ENCODE assay signal across 11 cellular contexts in the genomic region with DNA sequence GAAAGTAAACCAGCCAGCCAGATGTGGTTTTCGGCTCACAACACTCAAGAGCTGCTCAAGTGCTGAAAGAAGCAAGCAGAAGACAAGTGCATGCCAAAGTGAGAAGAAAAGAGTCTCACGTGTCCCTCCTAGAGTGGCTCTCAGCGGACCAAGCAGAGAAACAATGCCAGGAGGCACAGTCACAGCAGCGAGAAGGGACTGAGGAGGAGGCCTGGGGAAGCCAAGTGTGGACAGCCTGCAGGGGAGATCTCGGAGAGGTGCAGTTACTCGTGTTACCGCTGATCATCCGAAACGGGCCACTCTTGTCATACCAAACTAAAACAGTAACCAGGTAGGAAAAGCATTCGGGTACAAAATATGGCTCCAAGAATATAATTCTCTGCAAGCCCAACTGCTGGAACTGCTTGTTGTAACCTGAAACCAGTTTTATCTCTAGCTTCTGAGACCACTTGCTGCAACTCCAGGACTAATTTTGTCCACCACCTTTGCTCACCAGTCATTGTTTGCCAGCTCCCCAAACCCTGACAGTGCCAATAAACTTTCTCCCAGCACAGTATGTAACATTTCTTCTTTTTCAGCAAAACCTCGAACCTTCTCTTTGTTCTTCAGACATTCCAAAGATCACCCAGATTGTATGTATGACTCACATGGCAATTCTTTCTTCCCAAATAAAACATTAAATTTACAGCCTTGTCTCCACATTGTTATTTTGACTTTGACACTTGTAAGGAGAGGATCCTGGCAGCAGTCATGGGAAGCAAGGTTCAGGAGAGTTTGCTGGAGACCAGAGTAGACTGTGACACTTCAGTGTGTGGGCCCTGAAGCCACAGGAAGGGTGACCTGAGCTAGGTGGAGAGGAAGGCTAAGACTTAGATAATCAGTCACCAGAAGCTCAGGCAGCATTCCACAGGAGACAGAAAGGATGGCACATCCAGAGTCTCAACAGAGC. TPM values are rescaled to one million over a fixed set of nuclear protein-coding genes. Genes with fewer than 3 reads are reported as not detected.
DNase-seq lines count a peak whose midpoint lies in the region; ATAC-seq and TF ChIP-seq lines count a peak whose summit lies in the region.
"Had no signal": no experiment of that assay in that cellular context is flagged by ENCODE, and none has a peak within 500 bp of the region (broad histone marks: within the 10 kb centered on the region; RNA-seq: fewer than 3 reads in every experiment).

No MANE protein-coding gene starts in this region.

- H2AFZ ChIP-seq in IMR-90 (replicated peaks; ENCODE audit: low read length, poor library complexity), result no peak overlapping the region

- intact Hi-C loops in IMR-90 (cut with micrococcal nuclease) (no loop called here), colonic mucosa (cut with DNase I) (no loop called here)

- no peaks in the 10 kb centered on the region for H3K79me2 ChIP-seq in mesendoderm (ENCODE audit: control insufficient read depth, insufficient read depth, low read length)

- H3K4me2 ChIP-seq in IMR-90 (ENCODE audit: low read depth, low read length) (peak overlapping the region; percentile 41; the same call in 1 of the 2 replicates), mesendoderm (ENCODE audit: low read length) (no peak overlapping the region)

- H3K79me1 ChIP-seq in IMR-90 (ENCODE audit: low read depth in 1 of 2, low read length in 2 of 2) (peaks cover 8 to 44% of the 10 kb centered on the region in 2 experiments), mesendoderm (ENCODE audit: low read length) (no peaks in the 10 kb centered on the region)

- H4K8ac ChIP-seq in IMR-90 (ENCODE audit: low read depth in 2 of 2, low read length in 2 of 2), result no peak overlapping the region
- H4K8ac ChIP-seq in mesendoderm (ENCODE audit: low read depth, low read length), result no peak overlapping the region

- no peak overlapping the region for H3K4me3 ChIP-seq in BJ (ENCODE audit: low read depth, low read length)
- H3K4me3 ChIP-seq in IMR-90 (ENCODE audit: insufficient read depth, low read depth, low read length), result no peak overlapping the region
- H3K4me3 ChIP-seq in colonic mucosa, result no peak overlapping the region
- no peak overlapping the region for H3K4me3 ChIP-seq in mesendoderm (ENCODE audit: low read length)

- H3K9me3 ChIP-seq in IMR-90 (ENCODE audit: control insufficient read depth, insufficient read depth, low read length), result no peaks in the 10 kb centered on the region
- no peaks in the 10 kb centered on the region for H3K9me3 ChIP-seq in colonic mucosa

- H3K27me3 ChIP-seq in BJ (ENCODE audit: control insufficient read depth, insufficient read depth, low read length), result no peaks in the 10 kb centered on the region
- no peaks in the 10 kb centered on the region for H3K27me3 ChIP-seq in IMR-90 (ENCODE audit: control insufficient read depth, insufficient read depth, low read length)
- no peaks in the 10 kb centered on the region for H3K27me3 ChIP-seq in colonic mucosa
- no peaks in the 10 kb centered on the region for H3K27me3 ChIP-seq in mesendoderm (ENCODE audit: insufficient read depth, low read length, poor library complexity)

- 71% methylated on average over 1 of the region's 11 CpGs; no CpG with 5 or more reads in 1 of the 2 experiments for WGBS in IMR-90 (ENCODE audit: extremely low coverage in 2 of 2, insufficient read length in 1 of 2), 2 experiments
- no CpG with 5 or more reads among the region's 11 CpGs for WGBS in mesendoderm (ENCODE audit: extremely low coverage, insufficient coverage, low lambda C conversion rate)

- H3K27ac ChIP-seq in IMR-90 (ENCODE audit: insufficient read depth, low read length), result no peak overlapping the region
- peak overlapping the region; percentile 3 for H3K27ac ChIP-seq in colonic mucosa
- H3K27ac ChIP-seq in mesendoderm (ENCODE audit: low read depth, low read length), result no peak overlapping the region
- H3K27ac ChIP-seq: epithelial cell of prostate had no signal

- H3K9ac ChIP-seq in IMR-90 (ENCODE audit: low read depth, low read length) (no peak overlapping the region), colonic mucosa (ENCODE audit: low read depth in 2 of 2, low read length in 2 of 2) (no peak overlapping the region), mesendoderm (ENCODE audit: low read length) (no peak overlapping the region)

- POLR2A ChIA-PET in BJ (lab: Charles Lee) (interaction anchor here (0.6 kb wide), 1 partner anchor 862 kb away, joined by 4 read pairs; no protein-coding TSS in a partner anchor), IMR-90 (lab: Charles Lee; ENCODE audit: unreplicated experiment) (no interaction called here)

- dilution Hi-C loops in IMR-90 (cut with HindIII; ENCODE audit: low sequenced_read_pairs, unreplicated experiment), result no loop called here

- no peak for TF ChIP-seq CTCF in BJ (IDR thresholded peaks at IDR 0.05; ENCODE audit: insufficient read depth, low read depth, low read length)
- TF ChIP-seq CTCF in IMR-90 (conservative IDR thresholded peaks at IDR 0.05; ENCODE audit: low read depth, low read length), result no peak
- TF ChIP-seq CTCF in colonic mucosa (IDR thresholded peaks at IDR 0.05), result no peak

- no peak overlapping the region for H2BK120ac ChIP-seq in IMR-90 (ENCODE audit: low read depth, low read length)
- H2BK120ac ChIP-seq in mesendoderm (ENCODE audit: low read depth, low read length), result no peak overlapping the region

- no peak overlapping the region for H2BK20ac ChIP-seq in IMR-90 (ENCODE audit: low read depth, low read length)

- TF ChIP-seq POLR2A in IMR-90 (IDR thresholded peaks at IDR 0.05; ENCODE audit: low read depth, low read length), result no peak

- H2AK9ac ChIP-seq in IMR-90 (replicated peaks; ENCODE audit: low read depth, low read length, poor library complexity), result no peak overlapping the region

- BruUV-seq in IMR-90 (replicated peaks; lab: Mats Ljungman, UMichigan), result TSS peak; percentile 26

- H3K56ac ChIP-seq in IMR-90 (ENCODE audit: extremely low read depth, insufficient read depth, low read length) (no peak overlapping the region), mesendoderm (ENCODE audit: low read length) (peak overlapping the region; percentile 17)

- no peak for TF ChIP-seq RAD21 in IMR-90 (IDR thresholded peaks at IDR 0.05; ENCODE audit: low read length)

- H4K91ac ChIP-seq in IMR-90 (ENCODE audit: insufficient read depth, low read depth, low read length), result no peak overlapping the region

- H4K5ac ChIP-seq in IMR-90 (ENCODE audit: low read depth, low read length) (no peak overlapping the region), mesendoderm (ENCODE audit: low read length) (no peak overlapping the region)

- peaks cover 15% of the 10 kb centered on the region for H3K4me1 ChIP-seq in IMR-90 (ENCODE audit: control insufficient read depth, insufficient read depth, low read length)
- H3K4me1 ChIP-seq in colonic mucosa, result peaks cover 5% of the 10 kb centered on the region
- H3K4me1 ChIP-seq in mesendoderm (ENCODE audit: control insufficient read depth, low read depth, low read length), result peaks cover 6% of the 10 kb centered on the region

- in situ Hi-C loops in IMR-90 (cut with MboI; ENCODE audit: low sequenced_read_pairs), result no loop called here

- ATAC-seq in IMR-90 (ENCODE audit: low read depth), result peak; percentile 40
- no peak for ATAC-seq in HG02588 (IDR thresholded peaks at IDR 0.05; ENCODE audit: unreplicated experiment)
- ATAC-seq in HG03571 (IDR thresholded peaks at IDR 0.05; ENCODE audit: unreplicated experiment), result no peak
- ATAC-seq: natural killer cell had no signal

- H3K14ac ChIP-seq in IMR-90 (replicated peaks; ENCODE audit: low read depth, low read length), result no peak overlapping the region

- no peak overlapping the region for H3K18ac ChIP-seq in IMR-90 (ENCODE audit: low read depth, low read length)
- no peak overlapping the region for H3K18ac ChIP-seq in mesendoderm (ENCODE audit: low read length)

- CTCF ChIA-PET in BJ (lab: Yijun Ruan, JAX), result no interaction called here
- CTCF ChIA-PET in IMR-90 (lab: Yijun Ruan, JAX), result no interaction called here

- H3K36me3 ChIP-seq in BJ (ENCODE audit: control insufficient read depth, insufficient read depth, low read length) (0 out of 2 replicates have a peak, but pooled peaks cover 2% of the 10 kb centered on the region), IMR-90 (ENCODE audit: control insufficient read depth, insufficient read depth, low read length) (no peaks in the 10 kb centered on the region; the same call in 1 of the 2 replicates), colonic mucosa (no peaks in the 10 kb centered on the region), mesendoderm (ENCODE audit: control insufficient read depth, insufficient read depth, low read length) (no peaks in the 10 kb centered on the region)

- H2BK15ac ChIP-seq in IMR-90 (ENCODE audit: low read depth, low read length) (no peak overlapping the region), mesendoderm (replicated peaks; ENCODE audit: low read depth) (no peak overlapping the region)

- H2AK5ac ChIP-seq in IMR-90 (ENCODE audit: low read depth, low read length) (no peak overlapping the region), mesendoderm (ENCODE audit: low read length) (no peak overlapping the region)

- peaks cover 10% of the 10 kb centered on the region; the same call in 1 of the 2 replicates for H3K9me1 ChIP-seq in IMR-90 (ENCODE audit: insufficient read depth, low read length)

- H3K23ac ChIP-seq in IMR-90 (ENCODE audit: low read depth, low read length) (no peak overlapping the region), mesendoderm (ENCODE audit: low read length) (no peak overlapping the region)

- H4K20me1 ChIP-seq in IMR-90 (ENCODE audit: insufficient read depth, low read length), result peaks cover 23% of the 10 kb centered on the region

- DNase-seq in BJ (ENCODE audit: low read depth) (peak; percentile 19), IMR-90 (peak; percentile 38), colonic mucosa (no peak), mesendoderm (peak; percentile 54), KG1 (lab: John Stamatoyannopoulos, UW) (no peak), medulla oblongata (ENCODE audit: extremely low spot score) (no peak)
- DNase-seq: natural killer cell, SHP77 had no signal

- H3K4ac ChIP-seq in IMR-90 (ENCODE audit: low read depth, low read length) (no peak overlapping the region), mesendoderm (ENCODE audit: low read depth, low read length) (no peak overlapping the region)

- H2BK5ac ChIP-seq in IMR-90 (ENCODE audit: low read depth, low read length, poor library complexity, severe bottlenecking), result no peak overlapping the region
- H2BK5ac ChIP-seq in mesendoderm (ENCODE audit: low read length), result no peak overlapping the region

RNA-seq across cellular contexts. Expression of a gene that starts 6.3 kb away (rescaled TPM):
- polyA plus RNA-seq in BJ (2011; rRNA removed), result 11.3 and 20.4 TPM in 2 replicates
- 7.4 and 9.9 TPM in 2 replicates for polyA minus RNA-seq in BJ (2011; rRNA and poly(A)+ RNA removed)
- total RNA-seq in IMR-90 (2012; rRNA removed), result 9.7 and 11.4 TPM in 2 replicates
- polyA plus RNA-seq in IMR-90 (2012; rRNA removed), result 10.0 and 11.8 TPM in 2 replicates
- polyA plus RNA-seq in IMR-90 (2012; cell fraction: cytosol; rRNA removed), result 4.5 and 4.6 TPM in 2 replicates
- polyA plus RNA-seq in IMR-90 (2012; cell fraction: nucleus; rRNA removed; ENCODE audit: low replicate concordance), result 2.9 and 11.8 TPM in 2 replicates
- total RNA-seq in colonic mucosa, result 10 to 100 TPM; 57.8 to 95.0 TPM
- polyA plus RNA-seq in mesendoderm (2013, experiment 1 of 2), result 12.7 TPM
- 13.6 TPM for polyA plus RNA-seq in mesendoderm (2013, experiment 2 of 2)

RNA-seq across cellular contexts. Expression of a gene that starts 41.0 kb away (rescaled TPM):
- polyA plus RNA-seq in BJ (2011; rRNA removed) (0.97 and 1.8 TPM in 2 replicates), IMR-90 (2012; rRNA removed) (1.0 and 1.1 TPM in 2 replicates)
- 1.1 and 1.3 TPM in 2 replicates for polyA minus RNA-seq in BJ (2011; rRNA and poly(A)+ RNA removed)
- total RNA-seq in IMR-90 (2012; rRNA removed) (2.7 and 4.7 TPM in 2 replicates), colonic mucosa (10 to 100 TPM in 1 of 2 donors, 1 to 10 TPM in 1; 3.6 to 18.9 TPM)
- 0.43 and 0.64 TPM in 2 replicates for polyA plus RNA-seq in IMR-90 (2012; cell fraction: cytosol; rRNA removed)
- 0.66 and 1.1 TPM in 2 replicates for polyA plus RNA-seq in IMR-90 (2012; cell fraction: nucleus; rRNA removed; ENCODE audit: low replicate concordance)
- 6.9 TPM for polyA plus RNA-seq in mesendoderm (2013, experiment 1 of 2)
- 6.8 TPM for polyA plus RNA-seq in mesendoderm (2013, experiment 2 of 2)

Comparison
In these comparisons a context has a peak if more than half of its experiments do, and no peak if none do; other contexts are left out.
1. DNase-seq: peak in BJ (single experiment), IMR-90 (single experiment) and mesendoderm (single experiment); none in colonic mucosa (single experiment), KG1 (single experiment) and medulla oblongata (single experiment).